ENCODE assay signal across 16 cellular contexts in the genomic region with DNA sequence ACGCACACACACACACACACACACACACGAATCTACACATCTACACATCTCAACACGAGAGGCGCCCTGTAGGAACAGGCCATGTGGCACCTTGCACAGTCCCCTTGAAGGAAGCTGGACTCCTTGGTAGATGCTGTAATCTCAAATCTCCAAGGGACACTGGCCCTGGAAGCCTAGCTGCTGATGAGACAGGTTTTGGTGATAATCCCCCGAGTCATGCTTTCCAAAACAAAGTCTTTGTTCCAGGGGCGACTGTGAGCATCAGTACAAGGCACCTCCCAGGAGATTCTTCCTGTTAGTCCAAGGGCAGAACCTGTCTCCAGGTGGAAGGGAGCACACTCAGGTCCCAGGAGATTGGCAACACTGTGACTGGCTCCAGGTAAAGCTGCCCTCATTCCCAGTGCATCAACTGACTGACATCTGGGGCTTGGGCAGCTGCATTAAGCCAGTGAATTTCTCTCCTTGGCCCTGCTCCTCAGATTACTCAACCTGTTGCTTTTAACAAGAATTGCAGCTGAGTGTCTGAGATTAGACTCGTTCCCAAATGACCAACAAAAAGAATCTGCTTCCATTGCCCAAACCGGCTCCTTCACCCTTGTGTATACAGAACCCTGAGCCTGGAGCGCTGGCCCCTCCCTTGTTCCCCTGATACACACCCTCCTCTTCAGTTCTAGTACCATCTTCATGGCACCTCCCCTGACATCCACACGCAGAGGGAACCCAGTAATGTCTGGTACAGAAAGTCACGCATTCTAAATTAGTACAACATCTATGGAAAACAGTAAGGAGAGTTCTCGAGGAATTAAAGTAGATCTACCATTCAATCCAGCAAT. TPM values are rescaled to one million over a fixed set of nuclear protein-coding genes. Genes with fewer than 3 reads are reported as not detected.
DNase-seq lines count a peak whose midpoint lies in the region; ATAC-seq and TF ChIP-seq lines count a peak whose summit lies in the region.
"Had no signal": no experiment of that assay in that cellular context is flagged by ENCODE, and none has a peak within 500 bp of the region (broad histone marks: within the 10 kb centered on the region; RNA-seq: fewer than 3 reads in every experiment).

No MANE protein-coding gene starts in this region.

- H3K4me1 Mint-ChIP-seq in activated T-cell treated with anti-CD3 and anti-CD28 coated beads, Interleukin-2, amount 50 U/mL, for 4 hours (ENCODE audit: low read depth): no peaks in the 10 kb centered on the region

- H3K9me3 ChIP-seq in HEK293 (ENCODE audit: control insufficient read depth, insufficient read depth, low read depth, low read length): no peaks in the 10 kb centered on the region
- H3K9me3 ChIP-seq: BE2C had no signal

- ATAC-seq in sciatic nerve (peak; percentile 52), HG02642 (IDR thresholded peaks at IDR 0.05; ENCODE audit: poor library complexity, unreplicated experiment) (no peak), GM18861 (IDR thresholded peaks at IDR 0.05; ENCODE audit: unreplicated experiment) (no peak)
- ATAC-seq in activated T-cell treated with anti-CD3 and anti-CD28 coated beads, Interleukin-2, amount 50 U/mL, for 4 hours: no peak
- ATAC-seq: HepG2 had no signal

- no peak overlapping the region for H3K4me3 ChIP-seq in HEK293 (ENCODE audit: low read depth, low read length)

- CTCF ChIA-PET in HEK293 (lab: Yijun Ruan, JAX): interaction anchor here (0.5 to 0.9 kb wide), 5 partner anchors 52 to 679 kb away, joined by 3 to 5 read pairs (median 4); no protein-coding TSS in a partner anchor

- peaks cover 15% of the 10 kb centered on the region for H3K27me3 Mint-ChIP-seq in activated T-cell treated with anti-CD3 and anti-CD28 coated beads, Interleukin-2, amount 50 U/mL, for 4 hours (ENCODE audit: low read depth)

- DNase-seq in NCI-H524 (lab: John Stamatoyannopoulos, UW) (peak; percentile 49 to 66), fibroblast of gingiva (ENCODE audit: low read depth) (peak; percentile 13), sciatic nerve (ENCODE audit: low spot score) (no peak)
- DNase-seq in activated T-cell treated with anti-CD3 and anti-CD28 coated beads, Interleukin-2, amount 50 U/mL, for 4 hours: no peak
- DNase-seq: BE2C; CD4-positive, alpha-beta memory T cell; DND-41; GF-D8; GOT3; NCI-H2029; NCI-H226; NCI-H748 treated with DMSO at 0.1 percent for 48 hours had no signal

- TF ChIP-seq CTCF in HEK293 (tag by site-specific recombination; IDR thresholded peaks at IDR 0.05): no peak

- no peak overlapping the region for H3K4me3 Mint-ChIP-seq in activated T-cell treated with anti-CD3 and anti-CD28 coated beads, Interleukin-2, amount 50 U/mL, for 4 hours
- H3K4me3 Mint-ChIP-seq: CD4-positive, alpha-beta memory T cell had no signal

- intact Hi-C loops in sciatic nerve (cut with DNase I): no loop called here

- H3K9me3 Mint-ChIP-seq in activated T-cell treated with anti-CD3 and anti-CD28 coated beads, Interleukin-2, amount 50 U/mL, for 4 hours: no peaks in the 10 kb centered on the region

- no peaks in the 10 kb centered on the region for H3K4me1 ChIP-seq in HEK293 (ENCODE audit: control insufficient read depth, insufficient read depth, low read length)
- H3K4me1 ChIP-seq: BE2C had no signal

- no peaks in the 10 kb centered on the region for H3K36me3 Mint-ChIP-seq in activated T-cell treated with anti-CD3 and anti-CD28 coated beads, Interleukin-2, amount 50 U/mL, for 4 hours (ENCODE audit: insufficient read depth)
- H3K36me3 Mint-ChIP-seq: CD4-positive, alpha-beta memory T cell had no signal

- POLR2A ChIA-PET in HEK293 (lab: Yijun Ruan, JAX): interaction anchor here (4.8 kb wide), 1 partner anchor 13 kb away, joined by 37 read pairs; a partner anchor contains a TSS

- no peak overlapping the region for H3K27ac ChIP-seq in HEK293 (ENCODE audit: extremely low read depth, low read depth, low read length)

- H3K36me3 ChIP-seq in HEK293 (ENCODE audit: control insufficient read depth in 2 of 2, insufficient read depth in 1 of 2, low read length in 2 of 2): no peaks in the 10 kb centered on the region
- H3K36me3 ChIP-seq: BE2C had no signal

TF ChIP-seq in HEK293, 187 proteins besides CTCF, POLR2A, EP300 and RAD21:
- TF ChIP-seq, protein P1, sequence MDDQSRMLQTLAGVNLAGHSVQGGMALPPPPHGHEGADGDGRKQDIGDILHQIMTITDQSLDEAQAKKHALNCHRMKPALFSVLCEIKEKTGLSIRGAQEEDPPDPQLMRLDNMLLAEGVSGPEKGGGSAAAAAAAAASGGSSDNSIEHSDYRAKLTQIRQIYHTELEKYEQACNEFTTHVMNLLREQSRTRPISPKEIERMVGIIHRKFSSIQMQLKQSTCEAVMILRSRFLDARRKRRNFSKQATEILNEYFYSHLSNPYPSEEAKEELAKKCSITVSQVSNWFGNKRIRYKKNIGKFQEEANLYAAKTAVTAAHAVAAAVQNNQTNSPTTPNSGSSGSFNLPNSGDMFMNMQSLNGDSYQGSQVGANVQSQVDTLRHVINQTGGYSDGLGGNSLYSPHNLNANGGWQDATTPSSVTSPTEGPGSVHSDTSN (CRISPR knock-in tag; IDR thresholded peaks at IDR 0.05): no peak
- TF ChIP-seq, protein P2, sequence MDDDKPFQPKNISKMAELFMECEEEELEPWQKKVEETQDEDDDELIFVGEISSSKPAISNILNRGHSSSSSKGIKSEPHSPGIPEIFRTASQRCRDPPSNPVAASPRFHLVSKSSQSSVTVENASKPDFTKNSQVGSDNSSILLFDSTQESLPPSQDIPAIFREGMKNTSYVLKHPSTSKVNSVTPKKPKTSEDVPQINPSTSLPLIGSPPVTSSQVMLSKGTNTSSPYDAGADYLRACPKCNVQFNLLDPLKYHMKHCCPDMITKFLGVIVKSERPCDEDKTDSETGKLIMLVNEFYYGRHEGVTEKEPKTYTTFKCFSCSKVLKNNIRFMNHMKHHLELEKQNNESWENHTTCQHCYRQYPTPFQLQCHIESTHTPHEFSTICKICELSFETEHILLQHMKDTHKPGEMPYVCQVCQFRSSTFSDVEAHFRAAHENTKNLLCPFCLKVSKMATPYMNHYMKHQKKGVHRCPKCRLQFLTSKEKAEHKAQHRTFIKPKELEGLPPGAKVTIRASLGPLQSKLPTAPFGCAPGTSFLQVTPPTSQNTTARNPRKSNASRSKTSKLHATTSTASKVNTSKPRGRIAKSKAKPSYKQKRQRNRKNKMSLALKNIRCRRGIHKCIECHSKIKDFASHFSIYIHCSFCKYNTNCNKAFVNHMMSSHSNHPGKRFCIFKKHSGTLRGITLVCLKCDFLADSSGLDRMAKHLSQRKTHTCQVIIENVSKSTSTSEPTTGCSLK (tag by site-specific recombination; IDR thresholded peaks at IDR 0.05): no peak
- TF ChIP-seq SP2 (tag by site-specific recombination; IDR thresholded peaks at IDR 0.05) (no peak), SCRT2 (tag by site-specific recombination; IDR thresholded peaks at IDR 0.05) (peak; percentile 96), SCRT1 (tag by site-specific recombination; IDR thresholded peaks at IDR 0.05; ENCODE audit: borderline replicate concordance) (peak; percentile 89)
- TF ChIP-seq, protein P3, sequence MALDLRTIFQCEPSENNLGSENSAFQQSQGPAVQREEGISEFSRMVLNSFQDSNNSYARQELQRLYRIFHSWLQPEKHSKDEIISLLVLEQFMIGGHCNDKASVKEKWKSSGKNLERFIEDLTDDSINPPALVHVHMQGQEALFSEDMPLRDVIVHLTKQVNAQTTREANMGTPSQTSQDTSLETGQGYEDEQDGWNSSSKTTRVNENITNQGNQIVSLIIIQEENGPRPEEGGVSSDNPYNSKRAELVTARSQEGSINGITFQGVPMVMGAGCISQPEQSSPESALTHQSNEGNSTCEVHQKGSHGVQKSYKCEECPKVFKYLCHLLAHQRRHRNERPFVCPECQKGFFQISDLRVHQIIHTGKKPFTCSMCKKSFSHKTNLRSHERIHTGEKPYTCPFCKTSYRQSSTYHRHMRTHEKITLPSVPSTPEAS (tag by site-specific recombination; IDR thresholded peaks at IDR 0.05): 0 out of 2 replicates have a peak, but pooled peaks have one; percentile 19

RNA-seq across cellular contexts. Expression of a gene that starts 13.9 kb away (rescaled TPM):
- 69.3 TPM for total RNA-seq in sciatic nerve
- 10 to 100 TPM; 19.6 to 25.0 (median 20.4) TPM for total RNA-seq in activated T-cell treated with anti-CD3 and anti-CD28 coated beads, Interleukin-2, amount 50 U/mL, for 4 hours

Comparison
In these comparisons a context has a peak if more than half of its experiments do, and no peak if none do; other contexts are left out.
1. DNase-seq: peak in NCI-H524 (2 of 2) and fibroblast of gingiva (single experiment); none in sciatic nerve (single experiment) and activated T-cell treated with anti-CD3 and anti-CD28 coated beads, Interleukin-2, amount 50 U/mL, for 4 hours (single experiment).